ENCODE assay signal across 9 cellular contexts in genomic region chr15:71691700-71692417, GRCh38.
DNase-seq lines count a peak whose midpoint lies in the region.
"Had no signal": no experiment of that assay in that cellular context is flagged by ENCODE, and none has a peak within 500 bp of the region (broad histone marks: within the 10 kb centered on the region; RNA-seq: fewer than 3 reads in every experiment).

No MANE protein-coding gene starts in this region.

- H3K27me3 ChIP-seq in esophagus (ENCODE audit: control insufficient read depth in 1 of 2, insufficient read depth in 2 of 2, low read length in 2 of 2): no peaks in the 10 kb centered on the region

- intact Hi-C loops in activated CD4-positive, alpha-beta memory T cell treated with anti-CD3 and anti-CD28 coated beads for 36 hours (cut with micrococcal nuclease): no loop called here

- H3K4me1 Mint-ChIP-seq in activated CD4-positive, alpha-beta memory T cell treated with anti-CD3 and anti-CD28 coated beads for 36 hours (ENCODE audit: low read depth): no peaks in the 10 kb centered on the region

- H3K9me3 Mint-ChIP-seq in activated CD4-positive, alpha-beta memory T cell treated with anti-CD3 and anti-CD28 coated beads for 36 hours: peaks cover 6% of the 10 kb centered on the region
- H3K9me3 Mint-ChIP-seq: activated T-cell treated with anti-CD3 and anti-CD28 coated beads, Interleukin-2, amount 50 U/mL, for 24 hours had no signal

- H3K4me3 ChIP-seq in esophagus (ENCODE audit: low read depth in 1 of 2, low read length in 2 of 2): no peak overlapping the region

- H3K9me3 ChIP-seq in esophagus (ENCODE audit: control insufficient read depth in 2 of 2, insufficient read depth in 1 of 2, low read depth in 1 of 2, low read length in 1 of 2): no peaks in the 10 kb centered on the region

- peak overlapping the region; percentile 53 to 74 for H3K27ac ChIP-seq in esophagus (ENCODE audit: low read depth in 2 of 2, low read length in 1 of 2)

- POLR2A ChIA-PET in activated CD4-positive, alpha-beta memory T cell treated with anti-CD3 and anti-CD28 coated beads for 36 hours (lab: Charles Lee): no interaction called here

- 28 to 31% methylated on average over 9 of the region's 9 CpGs for WGBS in esophagus, 2 donors

- peaks cover 0 to 3% of the 10 kb centered on the region in 2 donors for H3K36me3 ChIP-seq in esophagus (ENCODE audit: control insufficient read depth in 2 of 2, insufficient read depth in 2 of 2, low read length in 1 of 2)

- no peaks in the 10 kb centered on the region for H3K36me3 Mint-ChIP-seq in activated CD4-positive, alpha-beta memory T cell treated with anti-CD3 and anti-CD28 coated beads for 36 hours

- H3K4me3 Mint-ChIP-seq in activated CD4-positive, alpha-beta memory T cell treated with anti-CD3 and anti-CD28 coated beads for 36 hours: no peak overlapping the region
- H3K4me3 Mint-ChIP-seq: activated T-cell treated with anti-CD3 and anti-CD28 coated beads, Interleukin-2, amount 50 U/mL, for 24 hours had no signal

- DNase-seq in AG08396 (ENCODE audit: low spot score) (peak; percentile 78), NCI-H524 treated with DMSO at 0.1 percent for 48 hours (lab: John Stamatoyannopoulos, UW) (peak; percentile 55), myocyte (ENCODE audit: low read depth) (peak; percentile 57), DMS153 (lab: John Stamatoyannopoulos, UW) (no peak), globus pallidus (ENCODE audit: low spot score) (no peak)
- no peak for DNase-seq in NK-92 treated with Interleukin-12 subunit alpha and Interleukin-12 subunit beta, amount 100 ng/mL, for 24 hours (lab: John Stamatoyannopoulos, UW)
- DNase-seq in activated CD4-positive, alpha-beta memory T cell treated with anti-CD3 and anti-CD28 coated beads for 36 hours: no peak
- DNase-seq: activated T-cell treated with anti-CD3 and anti-CD28 coated beads, Interleukin-2, amount 50 U/mL, for 24 hours had no signal

- peaks cover 0 to 7% of the 10 kb centered on the region in 2 donors for H3K4me1 ChIP-seq in esophagus (ENCODE audit: control insufficient read depth in 2 of 2, insufficient read depth in 2 of 2, low read length in 1 of 2)

- peaks cover 21% of the 10 kb centered on the region for H3K27me3 Mint-ChIP-seq in activated CD4-positive, alpha-beta memory T cell treated with anti-CD3 and anti-CD28 coated beads for 36 hours

- H3K27ac Mint-ChIP-seq in activated CD4-positive, alpha-beta memory T cell treated with anti-CD3 and anti-CD28 coated beads for 36 hours: no peak overlapping the region
- H3K27ac Mint-ChIP-seq: activated T-cell treated with anti-CD3 and anti-CD28 coated beads, Interleukin-2, amount 50 U/mL, for 24 hours had no signal

- CTCF ChIA-PET in activated CD4-positive, alpha-beta memory T cell treated with anti-CD3 and anti-CD28 coated beads for 36 hours (lab: Charles Lee): no interaction called here

Comparison
In these comparisons a context has a peak if more than half of its experiments do, and no peak if none do; other contexts are left out.
1. DNase-seq: peak in AG08396 (single experiment), NCI-H524 treated with DMSO at 0.1 percent for 48 hours (single experiment) and myocyte (single experiment); none in NK-92 treated with Interleukin-12 subunit alpha and Interleukin-12 subunit beta, amount 100 ng/mL, for 24 hours (single experiment), DMS153 (single experiment), globus pallidus (single experiment) and activated CD4-positive, alpha-beta memory T cell treated with anti-CD3 and anti-CD28 coated beads for 36 hours (single experiment).